Comparison of ENCODE assay signal across 25 cellular contexts in the genomic region with DNA sequence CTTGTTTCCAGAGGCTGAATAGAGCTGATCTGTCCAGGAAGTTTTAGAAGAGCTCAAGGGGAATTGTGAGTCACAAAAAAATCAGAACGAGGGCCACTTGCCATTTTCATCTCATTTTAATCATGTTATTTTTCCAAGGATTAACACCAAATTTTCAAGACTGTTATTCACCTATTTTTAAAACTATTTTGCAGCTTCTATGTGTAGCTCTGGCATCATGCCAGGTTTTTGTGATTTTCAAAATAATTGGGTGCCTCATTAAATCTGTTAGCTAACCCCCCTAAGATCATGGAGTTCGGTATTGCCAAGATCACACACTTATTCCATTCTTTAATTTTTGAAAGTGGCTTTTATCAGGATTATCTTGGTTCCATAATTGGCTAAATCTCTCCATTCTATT.
"Had no signal": no experiment of that assay in that cellular context is flagged by ENCODE, and none has a peak within 500 bp of the region (broad histone marks: within the 10 kb centered on the region; RNA-seq: fewer than 3 reads in every experiment).

No MANE protein-coding gene starts in this region.

- H3K4me1 ChIP-seq: heart right ventricle, left lung, parathyroid adenoma, right atrium auricular region, sigmoid colon, stomach, testis, tibial artery had no signal

- H3K27ac ChIP-seq: epithelial cell of prostate, heart right ventricle, left lung, neutrophil, parathyroid adenoma, right atrium auricular region, sigmoid colon, stomach, testis, tibial artery had no signal

- H3K27me3 ChIP-seq: dorsolateral prefrontal cortex, heart right ventricle, left lung, neutrophil, right atrium auricular region, sigmoid colon, stomach, testis, tibial artery had no signal

- DNase-seq: dorsolateral prefrontal cortex; effector CD4-positive, alpha-beta T cell; foreskin melanocyte; glutamatergic neuron; heart right ventricle; hippocampal formation; left cardiac atrium; left lung; mesenchymal stem cell; mucosa of descending colon; naive B cell; sigmoid colon; stimulated activated CD4-positive, alpha-beta T cell treated with anti-CD3 and anti-CD28 coated beads, Interleukin-2, amount 100 ng/mL, for 24 hours; stimulated activated CD4-positive, alpha-beta T cell treated with anti-CD3 and anti-CD28 coated beads, Interleukin-4, amount 100 ng/mL, for 24 hours; stimulated activated naive CD4-positive, alpha-beta T cell treated with Interleukin-2 at 50 U/mL for 16 hours; stomach; testis; tibial artery had no signal

- H3K9me3 ChIP-seq: mucosa of descending colon, neutrophil, right atrium auricular region, sigmoid colon, stomach, testis, tibial artery had no signal

- H3K9ac ChIP-seq: parathyroid adenoma had no signal

- ATAC-seq: esophagus mucosa; heart right ventricle; left cardiac atrium; left lung; mucosa of descending colon; natural killer cell treated with Interleukin-12 subunit alpha and Interleukin-12 subunit beta and Interleukin-15 and Interleukin-18, amount 100 ng/mL, for 72 hours; stimulated activated effector memory CD8-positive, alpha-beta T cell treated with anti-CD3 and anti-CD28 coated beads, Interleukin-12 subunit alpha, Interleukin-12 subunit beta, amount 100 ng/mL, for 72 hours had no signal

- H3K79me2 ChIP-seq: parathyroid adenoma had no signal

- H3K4me3 ChIP-seq: dorsolateral prefrontal cortex, heart right ventricle, left lung, mucosa of descending colon, right atrium auricular region, sigmoid colon, stomach, testis, tibial artery had no signal

- H3K36me3 ChIP-seq: heart right ventricle, left lung, neutrophil, right atrium auricular region, sigmoid colon, stomach, tibial artery had no signal

- H2AFZ ChIP-seq: parathyroid adenoma had no signal
